In the genomic region with DNA sequence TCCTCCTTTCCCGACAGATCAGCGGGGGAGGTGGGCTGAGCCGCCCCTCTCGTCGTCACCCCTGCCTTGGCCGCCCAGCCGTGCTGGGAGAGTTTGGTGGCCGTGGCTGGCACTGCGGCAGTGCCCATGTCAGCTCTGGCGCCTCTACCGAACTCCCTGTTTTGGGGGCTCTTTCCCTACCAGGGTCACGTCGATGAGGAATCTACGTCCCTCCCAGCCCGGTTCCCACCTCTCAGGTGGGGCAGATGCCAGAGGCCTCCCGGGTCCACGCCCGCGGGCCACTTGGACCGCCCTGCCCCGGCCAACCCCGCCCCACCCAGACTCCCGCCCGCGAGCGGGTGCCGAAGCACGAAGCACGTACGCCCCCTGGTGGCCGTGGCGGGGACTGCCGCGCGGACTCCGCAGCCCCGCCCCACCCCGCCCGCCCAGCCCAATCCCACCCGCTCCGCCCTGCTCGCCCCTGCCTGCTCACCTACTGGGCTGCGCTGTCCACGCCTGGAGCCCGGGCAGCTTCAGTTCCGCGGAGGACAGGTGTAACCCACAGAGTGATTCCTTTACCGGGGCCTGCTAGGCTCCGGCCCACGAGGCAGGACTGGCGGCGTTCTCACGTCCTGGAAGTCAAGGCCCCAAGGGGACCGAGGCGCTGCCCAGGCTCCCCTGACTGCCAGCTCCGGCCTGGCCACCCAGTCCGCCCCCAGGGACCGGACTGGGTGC, we compare ENCODE assay signal across 8 cellular contexts.
DNase-seq lines count a peak whose midpoint lies in the region; ATAC-seq and TF ChIP-seq lines count a peak whose summit lies in the region.

No MANE protein-coding gene starts in this region.

- no peaks in the 10 kb centered on the region for H4K20me1 ChIP-seq in OCI-LY1 (ENCODE audit: insufficient read depth, low read length)

- H3K4me1 Mint-ChIP-seq in activated T-cell treated with anti-CD3 and anti-CD28 coated beads, Interleukin-2, amount 50 U/mL, for 24 hours (ENCODE audit: low read depth) = peaks cover 24% of the 10 kb centered on the region

- peak overlapping the region; percentile 78 for H3K4me3 ChIP-seq in HL-60 (replicated peaks; ENCODE audit: insufficient read depth, low read length)
- peak overlapping the region; percentile 74 for H3K4me3 ChIP-seq in OCI-LY1 (ENCODE audit: low read depth, low read length, poor library complexity, severe bottlenecking)
- peak overlapping the region; percentile 66 to 76 (median 74) for H3K4me3 ChIP-seq in esophagus muscularis mucosa
- H3K4me3 ChIP-seq in muscle layer of duodenum (ENCODE audit: low read depth in 1 of 2, low read length in 2 of 2) = peak overlapping the region; percentile 57 to 75

- peak overlapping the region; percentile 68 for H3K9ac ChIP-seq in OCI-LY1 (ENCODE audit: low read length)

- H3K9me3 ChIP-seq in OCI-LY1 (ENCODE audit: low read length) (no peaks in the 10 kb centered on the region), esophagus muscularis mucosa (no peaks in the 10 kb centered on the region), muscle layer of duodenum (ENCODE audit: control insufficient read depth in 1 of 2, low read length in 2 of 2) (no peaks in the 10 kb centered on the region)

- no peaks in the 10 kb centered on the region for H3K36me3 Mint-ChIP-seq in activated T-cell treated with anti-CD3 and anti-CD28 coated beads, Interleukin-2, amount 50 U/mL, for 24 hours (ENCODE audit: low read depth)

- intact Hi-C loops in esophagus muscularis mucosa (cut with DNase I) = loop anchor here (2.0 to 5.0 kb wide), 2 partner anchors 185 to 243 kb away; no protein-coding TSS in a partner anchor

- H3K4me1 ChIP-seq in OCI-LY1 (ENCODE audit: insufficient read depth, low read length, severe bottlenecking) (peaks cover 48% of the 10 kb centered on the region), esophagus muscularis mucosa (peaks cover 24 to 36% (median 33%) of the 10 kb centered on the region in 4 donors), muscle layer of duodenum (ENCODE audit: control insufficient read depth in 1 of 2, insufficient read depth in 2 of 2, low read length in 2 of 2) (peaks cover 0 to 15% of the 10 kb centered on the region in 2 donors)

- H3K27me3 ChIP-seq in HL-60 (ENCODE audit: insufficient read depth, poor library complexity, severe bottlenecking) (no peaks in the 10 kb centered on the region), OCI-LY1 (ENCODE audit: insufficient read depth, low read length) (no peaks in the 10 kb centered on the region), esophagus muscularis mucosa (no peaks in the 10 kb centered on the region), muscle layer of duodenum (ENCODE audit: low read depth, low read length) (no peaks in the 10 kb centered on the region)

- H2AFZ ChIP-seq in OCI-LY1 (ENCODE audit: low read length) = no peak overlapping the region

- no peaks in the 10 kb centered on the region for H3K9me3 Mint-ChIP-seq in activated T-cell treated with anti-CD3 and anti-CD28 coated beads, Interleukin-2, amount 50 U/mL, for 24 hours

- H3K27ac ChIP-seq in HL-60 (replicated peaks) (no peak overlapping the region), OCI-LY1 (ENCODE audit: low read depth, low read length, poor library complexity, severe bottlenecking) (peak overlapping the region; percentile 16), esophagus muscularis mucosa (replicated peaks in 1 of 4) (peak overlapping the region; percentile 61 to 74 (median 64)), muscle layer of duodenum (ENCODE audit: low read length) (no peak overlapping the region)

- TF ChIP-seq CTCF in HL-60 (IDR thresholded peaks at IDR 0.05; ENCODE audit: insufficient read depth, low read length) (peak; percentile 16), OCI-LY1 (IDR thresholded peaks at IDR 0.05; ENCODE audit: low read length) (peak; percentile 54), esophagus muscularis mucosa (IDR thresholded peaks at IDR 0.05) (peak in 2 of 3 experiments; percentile 55 to 100)

- no peaks in the 10 kb centered on the region for H3K9me2 ChIP-seq in OCI-LY1 (ENCODE audit: low read depth, low read length)

- no peaks in the 10 kb centered on the region for H3K27me3 Mint-ChIP-seq in activated T-cell treated with anti-CD3 and anti-CD28 coated beads, Interleukin-2, amount 50 U/mL, for 24 hours

- peaks cover 8% of the 10 kb centered on the region; the same call in 1 of the 2 replicates for H3F3A ChIP-seq in OCI-LY1 (ENCODE audit: insufficient read depth, low read length)

- no peaks in the 10 kb centered on the region for H3K79me2 ChIP-seq in OCI-LY1 (ENCODE audit: insufficient read depth, low read length)

- peak overlapping the region; percentile 85 for H3K4me3 Mint-ChIP-seq in activated T-cell treated with anti-CD3 and anti-CD28 coated beads, Interleukin-2, amount 50 U/mL, for 24 hours

- peak; percentile 63 for ATAC-seq in GM19455 (IDR thresholded peaks at IDR 0.05; ENCODE audit: unreplicated experiment)

- peak; percentile 82 for DNase-seq in COLO829 (ENCODE audit: low spot score)
- peak in 1 of 2 experiments; percentile 72 for DNase-seq in HL-60 (ENCODE audit: low read depth in 1 of 2, low spot score in 1 of 2)
- peak; percentile 97 for DNase-seq in activated T-cell treated with anti-CD3 and anti-CD28 coated beads, Interleukin-2, amount 50 U/mL, for 24 hours
- peak; percentile 95 for DNase-seq in esophagus muscularis mucosa (ENCODE audit: extremely low spot score)
- peak; percentile 87 for DNase-seq in stimulated activated CD8-positive, alpha-beta memory T cell treated with anti-CD3 and anti-CD28 coated beads, Interleukin-7, amount 100 ng/mL, for 24 hours (ENCODE audit: low read depth)

- no peak for TF ChIP-seq EP300 in esophagus muscularis mucosa (IDR thresholded peaks at IDR 0.05)

- H3K36me3 ChIP-seq in OCI-LY1 (ENCODE audit: insufficient read depth, low read length) (peaks cover 4% of the 10 kb centered on the region; the same call in 1 of the 2 replicates), esophagus muscularis mucosa (no peaks in the 10 kb centered on the region), muscle layer of duodenum (ENCODE audit: control insufficient read depth in 1 of 2, insufficient read depth in 2 of 2, low read length in 2 of 2) (no peaks in the 10 kb centered on the region)

- peak overlapping the region; percentile 96 for H3K4me2 ChIP-seq in OCI-LY1 (ENCODE audit: low read length)

- WGBS in esophagus muscularis mucosa = 6% methylated on average over 13 of the region's 58 CpGs

- peak overlapping the region; percentile 82 for H3K27ac Mint-ChIP-seq in activated T-cell treated with anti-CD3 and anti-CD28 coated beads, Interleukin-2, amount 50 U/mL, for 24 hours

- TF ChIP-seq POLR2A in esophagus muscularis mucosa (IDR thresholded peaks at IDR 0.05; ENCODE audit: low read depth) = no peak

Comparison
In these comparisons a context has a peak if more than half of its experiments do, and no peak if none do; other contexts are left out.
1. H3K27ac ChIP-seq: peak in OCI-LY1 (single experiment) and esophagus muscularis mucosa (4 of 4); none in HL-60 (single experiment) and muscle layer of duodenum (single experiment).
2. CTCF ChIP-seq: peak in every context shown above with its lines; median percentile 78 in esophagus muscularis mucosa; 54 in OCI-LY1; 16 in HL-60.
3. Peak in every context shown above with its lines, with median percentiles within 50 percentile points of each other: H3K4me3 ChIP-seq.